19 cellular contexts compared by ENCODE assay signal in genomic region chr3:147919496-147919895, GRCh38.
"Had no signal": no experiment of that assay in that cellular context is flagged by ENCODE, and none has a peak within 500 bp of the region (broad histone marks: within the 10 kb centered on the region; RNA-seq: fewer than 3 reads in every experiment).

No MANE protein-coding gene starts in this region.

- DNase-seq: effector memory CD4-positive, alpha-beta T cell; gastrocnemius medialis; heart right ventricle; islet precursor cell; mammary epithelial cell; naive thymus-derived CD4-positive, alpha-beta T cell; nephron progenitor cell; right cardiac atrium; spleen; stimulated activated CD4-positive, alpha-beta T cell treated with anti-CD3 and anti-CD28 coated beads, Interleukin-15, amount 100 ng/mL, for 24 hours; stimulated activated CD4-positive, alpha-beta T cell treated with anti-CD3 and anti-CD28 coated beads, Interleukin-1b, Interleukin-23, amount 100 ng/mL, for 48 hours; stimulated activated CD4-positive, alpha-beta T cell treated with anti-CD3 and anti-CD28 coated beads, Interleukin-4, amount 100 ng/mL, for 24 hours; stimulated activated naive CD8-positive, alpha-beta T cell treated with anti-CD3 and anti-CD28 coated beads, Interleukin-15, amount 100 ng/mL, for 72 hours; testis; transverse colon had no signal

- H3K4me1 ChIP-seq: gastrocnemius medialis, spleen, testis had no signal

- H3K27me3 ChIP-seq: esophagus muscularis mucosa, gastrocnemius medialis, heart right ventricle, spleen, testis, transverse colon had no signal

- H3K4me3 ChIP-seq: esophagus muscularis mucosa, heart right ventricle, spleen, testis, transverse colon had no signal

- H3K27ac ChIP-seq: epithelial cell of prostate, esophagus muscularis mucosa, gastrocnemius medialis, heart right ventricle, spleen, testis, transverse colon had no signal

- H3K9me3 ChIP-seq: esophagus muscularis mucosa, gastrocnemius medialis, heart right ventricle, spleen, testis, transverse colon had no signal

- ATAC-seq: gastrocnemius medialis; heart right ventricle; left lobe of liver; naive thymus-derived CD4-positive, alpha-beta T cell; right cardiac atrium; stimulated activated memory B cell treated with anti-CD40 and anti-IgM and Interleukin-4, amounts not matched to agents 10 μg/mL and 1 μg/mL and 100 μg/mL, for 72 hours; stimulated activated naive CD8-positive, alpha-beta T cell treated with anti-CD3 and anti-CD28 coated beads, Interleukin-15, amount 100 ng/mL, for 72 hours had no signal

- H3K36me3 ChIP-seq: esophagus muscularis mucosa, gastrocnemius medialis, heart right ventricle, spleen, transverse colon had no signal
